In the genomic region with DNA sequence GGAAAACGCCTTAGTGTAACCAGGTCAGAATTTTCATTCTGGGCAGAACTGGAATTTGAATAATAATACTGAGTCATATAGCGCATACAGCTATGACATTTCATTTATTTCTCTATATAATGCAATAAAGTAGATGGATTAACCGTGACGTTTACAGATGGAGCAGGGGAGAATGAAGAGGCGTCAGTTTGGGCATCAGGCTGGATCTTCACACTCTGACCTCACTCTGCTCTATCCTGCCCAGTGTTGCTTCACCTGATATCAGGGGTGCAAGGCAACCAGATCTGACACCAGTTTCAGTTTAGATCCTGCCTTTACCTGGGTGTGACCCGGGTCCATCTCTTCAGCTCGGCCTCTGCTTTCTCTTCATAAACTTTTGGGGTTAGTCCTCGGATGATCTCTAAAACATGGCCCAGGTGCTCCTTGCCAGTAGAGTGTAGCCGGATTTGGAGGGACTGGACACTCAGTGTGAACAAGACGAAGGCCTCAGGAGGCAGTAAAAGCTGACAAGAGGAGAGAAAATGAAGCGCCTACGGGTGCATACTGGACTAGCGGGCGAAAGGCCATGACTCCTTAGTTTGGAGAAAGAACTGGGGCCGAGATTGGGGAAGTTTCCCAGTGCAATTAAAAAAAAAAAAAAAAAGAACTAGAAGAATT, we compare ENCODE assay signal across 8 cellular contexts. TPM values are rescaled to one million over a fixed set of nuclear protein-coding genes. Genes with fewer than 3 reads are reported as not detected.
DNase-seq lines count a peak whose midpoint lies in the region; ATAC-seq, FAIRE-seq and TF ChIP-seq lines count a peak whose summit lies in the region.

No MANE protein-coding gene starts in this region.

- H4K20me1 ChIP-seq in H1 (replicated peaks in 1 of 2; ENCODE audit: control insufficient read depth in 1 of 2, insufficient read depth in 2 of 2, low read length in 2 of 2) = peaks cover 10 to 16% of the 10 kb centered on the region in 2 experiments

- no peak overlapping the region for H4K8ac ChIP-seq in H1 (ENCODE audit: extremely low read depth, insufficient read depth, low read length)

- no peak for FAIRE-seq in H1 (lab: Jason Lieb, UNC)

- DNase-seq in activated T-cell treated with anti-CD3 and anti-CD28 coated beads, Interleukin-2, amount 50 U/mL, for 72 hours = peak in 1 of 2 donors; percentile 38
- DNase-seq in activated T-cell treated with anti-CD3 and anti-CD28 coated beads, Interleukin-2, amount 50 U/mL, for 48 hours = no peak
- DNase-seq in NT2/D1 (ENCODE audit: low read depth, low spot score) (no peak), H1 (ENCODE audit: low read depth in 1 of 2, low spot score in 2 of 2) (no peak), nephron progenitor cell (no peak), HuH-7.5 (ENCODE audit: low spot score) (no peak)
- DNase-seq in central memory CD4-positive, alpha-beta T cell = no peak

- H3K27me3 ChIP-seq in NT2/D1 (ENCODE audit: insufficient read depth, insufficient read length) = no peaks in the 10 kb centered on the region
- H3K27me3 ChIP-seq in H1 (replicated peaks in 1 of 4; ENCODE audit: control insufficient read depth in 3 of 4, extremely low read depth in 1 of 4, insufficient read depth in 3 of 4, low read length in 3 of 4) = no peaks in the 10 kb centered on the region

- H3K36me3 ChIP-seq in NT2/D1 (ENCODE audit: insufficient read depth, insufficient read length, low read length) (peaks cover 36% of the 10 kb centered on the region), H1 (ENCODE audit: control insufficient read depth in 2 of 4, insufficient read depth in 4 of 4, low read length in 3 of 4) (peaks cover 0 to 22% (median 7%) of the 10 kb centered on the region in 4 experiments; a peak in 7 of 8 replicates)

- no peaks in the 10 kb centered on the region for H3K9me3 Mint-ChIP-seq in activated T-cell treated with anti-CD3 and anti-CD28 coated beads, Interleukin-2, amount 50 U/mL, for 72 hours
- H3K9me3 Mint-ChIP-seq in nephron progenitor cell = no peaks in the 10 kb centered on the region

- peak overlapping the region; percentile 84 to 90 for H3K4me3 Mint-ChIP-seq in activated T-cell treated with anti-CD3 and anti-CD28 coated beads, Interleukin-2, amount 50 U/mL, for 72 hours
- peak overlapping the region; percentile 82 for H3K4me3 Mint-ChIP-seq in nephron progenitor cell

- H3K4me3 ChIP-seq in NT2/D1 (ENCODE audit: insufficient read length, low read depth) = peak overlapping the region; percentile 80
- H3K4me3 ChIP-seq in H1 (ENCODE audit: extremely low read depth in 1 of 4, insufficient read depth in 2 of 4, low read depth in 3 of 4, low read length in 4 of 4) = peak overlapping the region; percentile 76 to 100 (median 88)

- no peak for TF ChIP-seq EP300 in H1 (IDR thresholded peaks at IDR 0.05; ENCODE audit: borderline replicate concordance in 1 of 2, low read depth in 2 of 2, low read length in 2 of 2)

- no peak overlapping the region for H4K5ac ChIP-seq in H1 (ENCODE audit: insufficient read length, low read depth, low read length)

- no peak overlapping the region for H2BK120ac ChIP-seq in H1 (replicated peaks; ENCODE audit: low read depth, low read length)

- peak; percentile 0 to 2 for ATAC-seq in activated T-cell treated with anti-CD3 and anti-CD28 coated beads, Interleukin-2, amount 50 U/mL, for 72 hours (replicated peaks in 1 of 2)
- ATAC-seq in GM18519 (IDR thresholded peaks at IDR 0.05; ENCODE audit: low FRiP score, unreplicated experiment) = no peak

- H3K27ac Mint-ChIP-seq in activated T-cell treated with anti-CD3 and anti-CD28 coated beads, Interleukin-2, amount 50 U/mL, for 72 hours = peak overlapping the region; percentile 91
- H3K27ac Mint-ChIP-seq in nephron progenitor cell = peak overlapping the region; percentile 55

- H3K36me3 Mint-ChIP-seq in activated T-cell treated with anti-CD3 and anti-CD28 coated beads, Interleukin-2, amount 50 U/mL, for 72 hours (ENCODE audit: insufficient read depth in 2 of 2) = no peaks in the 10 kb centered on the region
- no peaks in the 10 kb centered on the region for H3K36me3 Mint-ChIP-seq in nephron progenitor cell (ENCODE audit: low read depth)

- H3K27ac ChIP-seq in H1 (ENCODE audit: low read depth, low read length) = no peak overlapping the region

- H2BK12ac ChIP-seq in H1 (ENCODE audit: low read depth, low read length) = 0 out of 2 replicates have a peak overlapping the region, but pooled peaks have one; percentile 2

- no peak overlapping the region for H2AFZ ChIP-seq in H1 (ENCODE audit: low read length)

- POLR2A ChIA-PET in H1 (lab: Charles Lee; ENCODE audit: partially characterized antibody) = interaction anchor here (0.7 to 19.0 kb wide), 4 partner anchors 12 to 35 kb away, joined by 4 to 518 read pairs (median 122); a partner anchor contains a TSS

- peak overlapping the region; percentile 54 to 93 for H3K4me2 ChIP-seq in H1 (ENCODE audit: insufficient read depth in 1 of 2, low read depth in 2 of 2, low read length in 2 of 2)

- no peak overlapping the region for H2AK5ac ChIP-seq in H1 (ENCODE audit: low read depth, low read length)

- H3K79me1 ChIP-seq in H1 (ENCODE audit: low read depth, low read length) = peaks cover 13% of the 10 kb centered on the region

- H3K18ac ChIP-seq in H1 (ENCODE audit: extremely low read depth, low read length) = no peak overlapping the region

- CTCF ChIA-PET in H1 (lab: Charles Lee; ENCODE audit: partially characterized antibody) = interaction anchor here (0.5 to 17.5 kb wide), 25 partner anchors 10 to 377 kb away, joined by 3 to 359 read pairs (median 5); a partner anchor contains a TSS

- no peak for TF ChIP-seq CTCF in H1 (IDR thresholded peaks at IDR 0.05; ENCODE audit: control extremely low read depth in 1 of 3, insufficient read depth in 1 of 3, low read depth in 1 of 3, low read length in 3 of 3)
- TF ChIP-seq CTCF in nephron progenitor cell (IDR thresholded peaks at IDR 0.05) = no peak

- TF ChIP-seq POLR2A in H1 (IDR thresholded peaks at IDR 0.05; ENCODE audit: control extremely low read depth in 1 of 2, low read depth in 2 of 2, low read length in 2 of 2) = no peak

- H3K9ac ChIP-seq in NT2/D1 (ENCODE audit: insufficient read length, low read depth) (peak overlapping the region; percentile 66), H1 (replicated peaks in 1 of 4; ENCODE audit: extremely low read depth in 1 of 4, low read depth in 3 of 4, low read length in 3 of 4) (no peak overlapping the region; a peak in 1 of 7 replicates)

- WGBS in H1 (ENCODE audit: extremely low coverage in 1 of 2, insufficient coverage in 1 of 2, insufficient read length in 1 of 2, insufficient replicate concordance in 2 of 2, low coverage in 1 of 2, low lambda C conversion rate in 2 of 2, missing lambda C conversion rate in 1 of 2), 2 experiments = 62% methylated on average over 10 of the region's 15 CpGs; no CpG with 5 or more reads in 1 of the 2 experiments

- 0 out of 2 replicates have a peak, but pooled peaks cover 4% of the 10 kb centered on the region for H3K9me3 ChIP-seq in NT2/D1 (ENCODE audit: insufficient read depth, low read length)
- no peaks in the 10 kb centered on the region for H3K9me3 ChIP-seq in H1 (ENCODE audit: insufficient read depth in 2 of 2, low read depth in 1 of 2, low read length in 1 of 2)

- peaks cover 44% of the 10 kb centered on the region for H3K4me1 Mint-ChIP-seq in activated T-cell treated with anti-CD3 and anti-CD28 coated beads, Interleukin-2, amount 50 U/mL, for 72 hours (ENCODE audit: low read depth)
- H3K4me1 Mint-ChIP-seq in nephron progenitor cell = peaks cover 35% of the 10 kb centered on the region

- no peak overlapping the region for H2BK15ac ChIP-seq in H1 (ENCODE audit: low read length)

- peaks cover 3 to 40% of the 10 kb centered on the region in 2 experiments; a peak in 3 of 4 replicates for H3K79me2 ChIP-seq in H1 (ENCODE audit: control insufficient read depth in 1 of 2, insufficient read depth in 2 of 2, low read length in 2 of 2)

- no peak overlapping the region for H3K14ac ChIP-seq in H1 (ENCODE audit: insufficient read length)

- no peak overlapping the region for H2BK5ac ChIP-seq in H1 (ENCODE audit: low read depth, low read length)

- no peak overlapping the region for H3K56ac ChIP-seq in H1 (replicated peaks; ENCODE audit: insufficient read length, low read depth, low read length)

- H3K4me1 ChIP-seq in NT2/D1 (ENCODE audit: insufficient read depth, insufficient read length) (peaks cover 7% of the 10 kb centered on the region), H1 (replicated peaks in 1 of 4; ENCODE audit: control insufficient read depth in 3 of 4, insufficient read depth in 4 of 4, low read length in 3 of 4) (peaks cover 5 to 17% (median 6%) of the 10 kb centered on the region in 4 experiments)

- no peak overlapping the region for H4K91ac ChIP-seq in H1 (replicated peaks; ENCODE audit: insufficient read length, low read length)

- H3K23me2 ChIP-seq in H1 (ENCODE audit: low read depth, low read length) = peaks cover 5% of the 10 kb centered on the region; the same call in 1 of the 2 replicates

- 0 out of 2 replicates have a peak overlapping the region, but pooled peaks have one; percentile 32 for H2BK20ac ChIP-seq in H1 (ENCODE audit: low read length)

- H3K4ac ChIP-seq in H1 (replicated peaks; ENCODE audit: insufficient read length, low read depth, low read length) = no peak overlapping the region

- TF ChIP-seq RAD21 in H1 (IDR thresholded peaks at IDR 0.05 in 1 of 2, conservative IDR thresholded peaks at IDR 0.05 in 1 of 2; ENCODE audit: low read depth in 2 of 2, low read length in 2 of 2) = no peak

- H3K23ac ChIP-seq in H1 (ENCODE audit: insufficient read length) = no peak overlapping the region

- no peaks in the 10 kb centered on the region for H3K27me3 Mint-ChIP-seq in activated T-cell treated with anti-CD3 and anti-CD28 coated beads, Interleukin-2, amount 50 U/mL, for 72 hours (ENCODE audit: low read depth)
- peaks cover under 1% of the 10 kb centered on the region for H3K27me3 Mint-ChIP-seq in nephron progenitor cell (ENCODE audit: low read depth, poor library complexity)

RNA-seq across cellular contexts. Expression of a gene that starts 1.4 kb away (rescaled TPM):
- 100 to 1,000 TPM; 121 to 129 TPM for total RNA-seq in activated T-cell treated with anti-CD3 and anti-CD28 coated beads, Interleukin-2, amount 50 U/mL, for 72 hours
- total RNA-seq in H1 (2021; fragmentation: NEBNext Ultra II Directional; extraction: Animal tissue kit (Norgen Biotek cat#: 25700)) = 159 and 174 TPM in 2 replicates
- 40.6 and 77.9 TPM in 2 replicates for polyA plus RNA-seq in H1 (2011; rRNA removed)
- polyA plus RNA-seq in H1 (2011; cell fraction: cytosol; rRNA removed) = 25.7 TPM
- polyA plus RNA-seq in H1 (2011; cell fraction: nucleus; rRNA removed) = 107 TPM
- 138 to 177 TPM (median 171 TPM) in 4 replicates for polyA plus RNA-seq in H1 (2012, experiment 1 of 2)
- polyA plus RNA-seq in H1 (2012, experiment 2 of 2) = 172 TPM
- 166 TPM for polyA plus RNA-seq in H1 (2013, experiment 1 of 2)
- polyA plus RNA-seq in H1 (2013, experiment 2 of 2) = 163 TPM
- polyA minus RNA-seq in H1 (2011; rRNA and poly(A)+ RNA removed) = 21.5 and 32.9 TPM in 2 replicates
- 70.7 TPM for polyA minus RNA-seq in H1 (2011; cell fraction: cytosol; rRNA and poly(A)+ RNA removed)
- polyA minus RNA-seq in H1 (2011; cell fraction: nucleus; rRNA and poly(A)+ RNA removed) = 64.8 TPM

RNA-seq across cellular contexts. Expression of a gene that starts 17.2 kb away (rescaled TPM):
- total RNA-seq in activated T-cell treated with anti-CD3 and anti-CD28 coated beads, Interleukin-2, amount 50 U/mL, for 72 hours = 1 to 10 TPM; 3.1 TPM
- total RNA-seq in H1 (2021; fragmentation: NEBNext Ultra II Directional; extraction: Animal tissue kit (Norgen Biotek cat#: 25700)) = 35.5 and 38.2 TPM in 2 replicates
- 23.1 and 28.8 TPM in 2 replicates for polyA plus RNA-seq in H1 (2011; rRNA removed)
- polyA plus RNA-seq in H1 (2011; cell fraction: cytosol; rRNA removed) = 27.9 TPM
- 37.7 TPM for polyA plus RNA-seq in H1 (2011; cell fraction: nucleus; rRNA removed)
- polyA plus RNA-seq in H1 (2012, experiment 1 of 2) = 22.4 to 28.3 TPM (median 26.2 TPM) in 4 replicates
- 25.4 TPM for polyA plus RNA-seq in H1 (2012, experiment 2 of 2)
- 11.6 TPM for polyA plus RNA-seq in H1 (2013, experiment 1 of 2)
- polyA plus RNA-seq in H1 (2013, experiment 2 of 2) = 12.8 TPM
- 51.2 and 57.7 TPM in 2 replicates for polyA minus RNA-seq in H1 (2011; rRNA and poly(A)+ RNA removed)
- 20.8 TPM for polyA minus RNA-seq in H1 (2011; cell fraction: cytosol; rRNA and poly(A)+ RNA removed)
- 25.5 TPM for polyA minus RNA-seq in H1 (2011; cell fraction: nucleus; rRNA and poly(A)+ RNA removed)

RNA-seq across cellular contexts. Expression of a gene that starts 28.9 kb away (rescaled TPM):
- 1 to 10 TPM; 2.2 to 4.2 TPM for total RNA-seq in activated T-cell treated with anti-CD3 and anti-CD28 coated beads, Interleukin-2, amount 50 U/mL, for 72 hours
- total RNA-seq in H1 (2021; fragmentation: NEBNext Ultra II Directional; extraction: Animal tissue kit (Norgen Biotek cat#: 25700)) = 133 and 139 TPM in 2 replicates
- 86.5 and 113 TPM in 2 replicates for polyA plus RNA-seq in H1 (2011; rRNA removed)
- 103 TPM for polyA plus RNA-seq in H1 (2011; cell fraction: cytosol; rRNA removed)
- polyA plus RNA-seq in H1 (2011; cell fraction: nucleus; rRNA removed) = 324 TPM
- 107 to 123 TPM (median 120 TPM) in 4 replicates for polyA plus RNA-seq in H1 (2012, experiment 1 of 2)
- polyA plus RNA-seq in H1 (2012, experiment 2 of 2) = 106 TPM
- 176 TPM for polyA plus RNA-seq in H1 (2013, experiment 1 of 2)
- 162 TPM for polyA plus RNA-seq in H1 (2013, experiment 2 of 2)
- 185 and 189 TPM in 2 replicates for polyA minus RNA-seq in H1 (2011; rRNA and poly(A)+ RNA removed)
- 79.6 TPM for polyA minus RNA-seq in H1 (2011; cell fraction: cytosol; rRNA and poly(A)+ RNA removed)
- polyA minus RNA-seq in H1 (2011; cell fraction: nucleus; rRNA and poly(A)+ RNA removed) = 128 TPM

Comparison
In these comparisons a context has a peak if more than half of its experiments do, and no peak if none do; other contexts are left out.
1. RNA of a gene that starts 28.9 kb away (total RNA-seq): 133 to 139 TPM in H1; 2.2 to 4.2 TPM in activated T-cell treated with anti-CD3 and anti-CD28 coated beads, Interleukin-2, amount 50 U/mL, for 72 hours; every median in the first group is over 10 times any median in the second.